In the genomic region with DNA sequence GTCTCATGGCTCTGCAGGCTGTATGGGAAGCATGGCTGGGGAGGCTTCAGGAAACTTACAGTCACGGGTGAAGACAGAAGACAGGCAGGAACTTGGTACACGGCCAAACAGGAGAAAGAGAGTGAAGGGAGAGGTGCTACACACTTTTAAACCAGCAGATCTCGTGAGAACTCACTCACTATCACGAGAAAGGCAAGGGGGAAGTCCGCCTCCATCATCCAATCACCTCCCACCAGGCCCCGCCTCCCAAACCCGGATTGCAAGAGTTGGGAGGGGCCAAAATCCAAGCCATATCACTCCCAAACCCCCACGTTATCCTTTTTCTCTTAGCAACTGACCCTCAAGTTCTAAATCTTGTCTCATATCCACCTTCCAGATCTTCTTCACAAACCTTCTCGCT, we compare ENCODE assay signal across 15 cellular contexts.
DNase-seq lines count a peak whose midpoint lies in the region; ATAC-seq and TF ChIP-seq lines count a peak whose summit lies in the region.
"Had no signal": no experiment of that assay in that cellular context is flagged by ENCODE, and none has a peak within 500 bp of the region (broad histone marks: within the 10 kb centered on the region; RNA-seq: fewer than 3 reads in every experiment).

No MANE protein-coding gene starts in this region.

- H2BK15ac ChIP-seq in mesendoderm (replicated peaks; ENCODE audit: low read depth): no peak overlapping the region

- no peaks in the 10 kb centered on the region for H3K79me2 ChIP-seq in mesendoderm (ENCODE audit: control insufficient read depth, insufficient read depth, low read length)

- CTCF ChIA-PET in activated naive CD4-positive, alpha-beta T cell treated with anti-CD3 and anti-CD28 coated beads, Interleukin-2, amount 10 ng/mL, durations not matched to agents 7 days and 5 days (lab: Charles Lee): no interaction called here

- no peaks in the 10 kb centered on the region for H3K36me3 Mint-ChIP-seq in activated naive CD4-positive, alpha-beta T cell treated with anti-CD3 and anti-CD28 coated beads, Interleukin-2, amount 10 ng/mL, durations not matched to agents 7 days and 5 days
- H3K36me3 Mint-ChIP-seq: CD14-positive monocyte; CD8-positive, alpha-beta T cell had no signal

- no peak overlapping the region for H4K8ac ChIP-seq in mesendoderm (ENCODE audit: low read depth, low read length)

- H3K27me3 Mint-ChIP-seq in activated naive CD4-positive, alpha-beta T cell treated with anti-CD3 and anti-CD28 coated beads, Interleukin-2, amount 10 ng/mL, durations not matched to agents 7 days and 5 days: no peaks in the 10 kb centered on the region

- no peak for TF ChIP-seq POLR2A in ovary (IDR thresholded peaks at IDR 0.05)

- no peaks in the 10 kb centered on the region for H3K9me3 ChIP-seq in ovary
- H3K9me3 ChIP-seq: HAP-1 had no signal

- H2AK5ac ChIP-seq in mesendoderm (ENCODE audit: low read length): no peak overlapping the region

- no peak overlapping the region for H3K56ac ChIP-seq in mesendoderm (ENCODE audit: low read length)

- no peak overlapping the region for H3K4me3 Mint-ChIP-seq in activated naive CD4-positive, alpha-beta T cell treated with anti-CD3 and anti-CD28 coated beads, Interleukin-2, amount 10 ng/mL, durations not matched to agents 7 days and 5 days
- H3K4me3 Mint-ChIP-seq: CD14-positive monocyte; CD8-positive, alpha-beta T cell had no signal

- H3K79me1 ChIP-seq in mesendoderm (ENCODE audit: low read length): no peaks in the 10 kb centered on the region

- H3K27ac Mint-ChIP-seq in activated naive CD4-positive, alpha-beta T cell treated with anti-CD3 and anti-CD28 coated beads, Interleukin-2, amount 10 ng/mL, durations not matched to agents 7 days and 5 days: no peak overlapping the region
- H3K27ac Mint-ChIP-seq: CD8-positive, alpha-beta T cell had no signal

- no peak overlapping the region for H4K5ac ChIP-seq in mesendoderm (ENCODE audit: low read length)

- DNase-seq in DMS53 (lab: John Stamatoyannopoulos, UW) (peak; percentile 7), DMS53 treated with DMSO at 0.1 percent for 48 hours (lab: John Stamatoyannopoulos, UW; ENCODE audit: unreplicated experiment) (no peak), M059J (ENCODE audit: low read depth) (peak; percentile 1), mesendoderm (no peak), ovary (no peak)
- no peak for DNase-seq in activated naive CD4-positive, alpha-beta T cell treated with anti-CD3 and anti-CD28 coated beads, Interleukin-2, amount 10 ng/mL, durations not matched to agents 7 days and 5 days
- DNase-seq: CD8-positive, alpha-beta T cell; COR-L47; DMS153; GM23248 had no signal

- no peak overlapping the region for H3K4ac ChIP-seq in mesendoderm (ENCODE audit: low read depth, low read length)

- no peaks in the 10 kb centered on the region for H3K4me1 ChIP-seq in mesendoderm (ENCODE audit: control insufficient read depth, low read depth, low read length)
- no peaks in the 10 kb centered on the region for H3K4me1 ChIP-seq in ovary (ENCODE audit: insufficient read depth)
- H3K4me1 ChIP-seq: HAP-1 had no signal

- H3K9ac ChIP-seq in mesendoderm (ENCODE audit: low read length): no peak overlapping the region
- H3K9ac ChIP-seq: GM23248 had no signal

- peaks cover 11% of the 10 kb centered on the region for H3K9me3 Mint-ChIP-seq in activated naive CD4-positive, alpha-beta T cell treated with anti-CD3 and anti-CD28 coated beads, Interleukin-2, amount 10 ng/mL, durations not matched to agents 7 days and 5 days
- H3K9me3 Mint-ChIP-seq: CD8-positive, alpha-beta T cell had no signal

- no peak for TF ChIP-seq CTCF in ovary (IDR thresholded peaks at IDR 0.05)

- H3K27me3 ChIP-seq in mesendoderm (ENCODE audit: insufficient read depth, low read length, poor library complexity) (no peaks in the 10 kb centered on the region), ovary (no peaks in the 10 kb centered on the region)

- H2BK120ac ChIP-seq in mesendoderm (ENCODE audit: low read depth, low read length): no peak overlapping the region

- no peak overlapping the region for H2BK5ac ChIP-seq in mesendoderm (ENCODE audit: low read length)

- WGBS in mesendoderm (ENCODE audit: extremely low coverage, insufficient coverage, low lambda C conversion rate): no CpG with 5 or more reads among the region's 9 CpGs
- whole genome bisulfite sequencing in ovary, 3 donors: 77 to 84% (median 82%) methylated on average over 9 of the region's 9 CpGs

- peak; percentile 67 for ATAC-seq in SK-N-SH treated with all-trans-retinoic acid at 6 μM for 48 hours
- no peak for ATAC-seq in HG03521 (IDR thresholded peaks at IDR 0.05; ENCODE audit: unreplicated experiment)
- ATAC-seq: CD8-positive, alpha-beta T cell had no signal

- intact Hi-C loops in ovary (cut with DNase I): no loop called here

- H3K27ac ChIP-seq in mesendoderm (ENCODE audit: low read depth, low read length) (no peak overlapping the region), ovary (no peak overlapping the region)
- H3K27ac ChIP-seq: 22Rv1, GM23248 had no signal

- H3K18ac ChIP-seq in mesendoderm (ENCODE audit: low read length): peak overlapping the region; percentile 55

- no peak for TF ChIP-seq EP300 in ovary (IDR thresholded peaks at IDR 0.05)

- H3K36me3 ChIP-seq in mesendoderm (ENCODE audit: control insufficient read depth, insufficient read depth, low read length): no peaks in the 10 kb centered on the region
- no peaks in the 10 kb centered on the region for H3K36me3 ChIP-seq in ovary
- H3K36me3 ChIP-seq: HAP-1 had no signal

- H3K23ac ChIP-seq in mesendoderm (ENCODE audit: low read length): no peak overlapping the region

- H3K4me3 ChIP-seq in mesendoderm (ENCODE audit: low read length) (no peak overlapping the region), ovary (no peak overlapping the region)
- H3K4me3 ChIP-seq: GM23248, HAP-1 had no signal

- no peaks in the 10 kb centered on the region for H3K4me1 Mint-ChIP-seq in activated naive CD4-positive, alpha-beta T cell treated with anti-CD3 and anti-CD28 coated beads, Interleukin-2, amount 10 ng/mL, durations not matched to agents 7 days and 5 days
- H3K4me1 Mint-ChIP-seq: CD14-positive monocyte had no signal

- no peak overlapping the region for H3K4me2 ChIP-seq in mesendoderm (ENCODE audit: low read length)

TF ChIP-seq in SK-N-SH treated with all-trans-retinoic acid at 6 μM for 48 hours, 23 proteins besides CTCF, POLR2A, EP300 and RAD21 (continues in another document):
- TF ChIP-seq, protein P1, sequence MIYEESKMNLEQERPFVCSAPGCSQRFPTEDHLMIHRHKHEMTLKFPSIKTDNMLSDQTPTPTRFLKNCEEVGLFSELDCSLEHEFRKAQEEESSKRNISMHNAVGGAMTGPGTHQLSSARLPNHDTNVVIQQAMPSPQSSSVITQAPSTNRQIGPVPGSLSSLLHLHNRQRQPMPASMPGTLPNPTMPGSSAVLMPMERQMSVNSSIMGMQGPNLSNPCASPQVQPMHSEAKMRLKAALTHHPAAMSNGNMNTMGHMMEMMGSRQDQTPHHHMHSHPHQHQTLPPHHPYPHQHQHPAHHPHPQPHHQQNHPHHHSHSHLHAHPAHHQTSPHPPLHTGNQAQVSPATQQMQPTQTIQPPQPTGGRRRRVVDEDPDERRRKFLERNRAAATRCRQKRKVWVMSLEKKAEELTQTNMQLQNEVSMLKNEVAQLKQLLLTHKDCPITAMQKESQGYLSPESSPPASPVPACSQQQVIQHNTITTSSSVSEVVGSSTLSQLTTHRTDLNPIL (CRISPR knock-in tag; IDR thresholded peaks at IDR 0.05; ENCODE audit: low read depth): no peak
- TF ChIP-seq OSR1 (CRISPR knock-in tag; IDR thresholded peaks at IDR 0.05): no peak
- no peak for TF ChIP-seq CSDC2 (CRISPR knock-in tag; IDR thresholded peaks at IDR 0.05)
- no peak for TF ChIP-seq RARB (CRISPR knock-in tag; IDR thresholded peaks at IDR 0.05)
- TF ChIP-seq PPARA (CRISPR knock-in tag; IDR thresholded peaks at IDR 0.05; ENCODE audit: borderline replicate concordance): no peak
- TF ChIP-seq, protein P2, sequence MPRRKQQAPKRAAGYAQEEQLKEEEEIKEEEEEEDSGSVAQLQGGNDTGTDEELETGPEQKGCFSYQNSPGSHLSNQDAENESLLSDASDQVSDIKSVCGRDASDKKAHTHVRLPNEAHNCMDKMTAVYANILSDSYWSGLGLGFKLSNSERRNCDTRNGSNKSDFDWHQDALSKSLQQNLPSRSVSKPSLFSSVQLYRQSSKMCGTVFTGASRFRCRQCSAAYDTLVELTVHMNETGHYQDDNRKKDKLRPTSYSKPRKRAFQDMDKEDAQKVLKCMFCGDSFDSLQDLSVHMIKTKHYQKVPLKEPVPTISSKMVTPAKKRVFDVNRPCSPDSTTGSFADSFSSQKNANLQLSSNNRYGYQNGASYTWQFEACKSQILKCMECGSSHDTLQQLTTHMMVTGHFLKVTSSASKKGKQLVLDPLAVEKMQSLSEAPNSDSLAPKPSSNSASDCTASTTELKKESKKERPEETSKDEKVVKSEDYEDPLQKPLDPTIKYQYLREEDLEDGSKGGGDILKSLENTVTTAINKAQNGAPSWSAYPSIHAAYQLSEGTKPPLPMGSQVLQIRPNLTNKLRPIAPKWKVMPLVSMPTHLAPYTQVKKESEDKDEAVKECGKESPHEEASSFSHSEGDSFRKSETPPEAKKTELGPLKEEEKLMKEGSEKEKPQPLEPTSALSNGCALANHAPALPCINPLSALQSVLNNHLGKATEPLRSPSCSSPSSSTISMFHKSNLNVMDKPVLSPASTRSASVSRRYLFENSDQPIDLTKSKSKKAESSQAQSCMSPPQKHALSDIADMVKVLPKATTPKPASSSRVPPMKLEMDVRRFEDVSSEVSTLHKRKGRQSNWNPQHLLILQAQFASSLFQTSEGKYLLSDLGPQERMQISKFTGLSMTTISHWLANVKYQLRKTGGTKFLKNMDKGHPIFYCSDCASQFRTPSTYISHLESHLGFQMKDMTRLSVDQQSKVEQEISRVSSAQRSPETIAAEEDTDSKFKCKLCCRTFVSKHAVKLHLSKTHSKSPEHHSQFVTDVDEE (CRISPR knock-in tag; IDR thresholded peaks at IDR 0.05): no peak
- no peak for TF ChIP-seq ARNTL (CRISPR knock-in tag; IDR thresholded peaks at IDR 0.05; ENCODE audit: borderline replicate concordance, low read depth)
- no peak for TF ChIP-seq TOX (CRISPR knock-in tag; IDR thresholded peaks at IDR 0.05; ENCODE audit: borderline replicate concordance)
- TF ChIP-seq BACH2 (CRISPR knock-in tag; IDR thresholded peaks at IDR 0.05; ENCODE audit: borderline replicate concordance): no peak
- TF ChIP-seq TCF4 (CRISPR knock-in tag; IDR thresholded peaks at IDR 0.05; ENCODE audit: borderline replicate concordance): no peak

Comparison
In these comparisons a context has a peak if more than half of its experiments do, and no peak if none do; other contexts are left out.
1. DNase-seq: peak in DMS53 (single experiment) and M059J (single experiment); none in DMS53 treated with DMSO at 0.1 percent for 48 hours (single experiment), mesendoderm (single experiment), activated naive CD4-positive, alpha-beta T cell treated with anti-CD3 and anti-CD28 coated beads, Interleukin-2, amount 10 ng/mL, durations not matched to agents 7 days and 5 days (single experiment) and ovary (0 of 5).